Comparison of ENCODE assay signal across 12 cellular contexts in genomic region chr4:39030726-39031125, GRCh38. TPM values are rescaled to one million over a fixed set of nuclear protein-coding genes. Genes with fewer than 3 reads are reported as not detected.
DNase-seq lines count a peak whose midpoint lies in the region; ATAC-seq, FAIRE-seq and TF ChIP-seq lines count a peak whose summit lies in the region.
"Had no signal": no experiment of that assay in that cellular context is flagged by ENCODE, and none has a peak within 500 bp of the region (broad histone marks: within the 10 kb centered on the region; RNA-seq: fewer than 3 reads in every experiment).

No MANE protein-coding gene starts in this region.

- ATAC-seq in GM18870 (IDR thresholded peaks at IDR 0.05; ENCODE audit: unreplicated experiment) (peak; percentile 6), T-cell (replicated peaks in 1 of 4) (peak in 1 of 4 experiments; percentile 3), GM19035 (IDR thresholded peaks at IDR 0.05; ENCODE audit: unreplicated experiment) (no peak)

- CTCF ChIA-PET in T-cell (lab: Charles Lee), result interaction anchor here (0.6 to 4.5 kb wide), 6 partner anchors 14 to 271 kb away, joined by 3 to 28 read pairs (median 6); no protein-coding TSS in a partner anchor

- peaks cover 50 to 56% (median 51%) of the 10 kb centered on the region in 3 donors for H3K4me1 Mint-ChIP-seq in T-cell

- DNase-seq in T-cell (no peak), epithelial cell of prostate (ENCODE audit: low read depth, low spot score) (no peak), NCI-H1092 treated with DMSO at 0.1 percent for 48 hours (lab: John Stamatoyannopoulos, UW) (no peak), GM12892 (ENCODE audit: insufficient read length) (no peak), activated gamma-delta T cell treated with Interleukin-2 at 50 U/mL for 16 hours (no peak)
- DNase-seq: NCI-H187 treated with DMSO at 0.1 percent for 48 hours, Right ventricle myocardium superior, thyroid gland had no signal

- H2AFZ ChIP-seq in ACC112 (ENCODE audit: low read length, unreplicated experiment), result peak overlapping the region; percentile 84

- peaks cover 39% of the 10 kb centered on the region for H3K4me1 ChIP-seq in ACC112 (ENCODE audit: control insufficient read depth, insufficient read depth, low read length, unreplicated experiment)
- H3K4me1 ChIP-seq: thyroid gland had no signal

- peak overlapping the region; percentile 55 for H3K4me3 ChIP-seq in ACC112 (ENCODE audit: low read depth, low read length)
- H3K4me3 ChIP-seq: thyroid gland had no signal

- H3K27me3 ChIP-seq in ACC112 (ENCODE audit: insufficient read depth, low read length), result no peaks in the 10 kb centered on the region
- H3K27me3 ChIP-seq: thyroid gland had no signal

- H3K79me2 ChIP-seq in ACC112 (ENCODE audit: control insufficient read depth, insufficient read depth, low read length, unreplicated experiment), result no peaks in the 10 kb centered on the region

- no peak for TF ChIP-seq POLR2A in GM12892 (IDR thresholded peaks at IDR 0.05; ENCODE audit: low read depth, low read length)

- no peaks in the 10 kb centered on the region for H3K36me3 ChIP-seq in ACC112 (ENCODE audit: insufficient read depth, low read length)
- H3K36me3 ChIP-seq: thyroid gland had no signal

- POLR2A ChIA-PET in T-cell (lab: Charles Lee), result interaction anchor here (0.6 to 1.7 kb wide), 6 partner anchors 13 to 377 kb away, joined by 3 to 4 read pairs (median 4); no protein-coding TSS in a partner anchor

- H3K27me3 Mint-ChIP-seq in T-cell, result no peaks in the 10 kb centered on the region
- H3K27me3 Mint-ChIP-seq: dendritic cell treated with granulocyte-macrophage colony-stimulating factor and Interleukin-4, amounts not matched to agents 40 ng/mL and 50 ng/mL, for 4 days had no signal

- H3K27ac Mint-ChIP-seq in T-cell, result peak overlapping the region; percentile 53 to 86
- H3K27ac Mint-ChIP-seq: dendritic cell treated with granulocyte-macrophage colony-stimulating factor and Interleukin-4, amounts not matched to agents 40 ng/mL and 50 ng/mL, for 4 days had no signal

- peaks cover 2% of the 10 kb centered on the region for H3K36me3 Mint-ChIP-seq in T-cell

- H3K4me3 Mint-ChIP-seq in T-cell, result peak overlapping the region; percentile 78 to 81 (median 79)
- H3K4me3 Mint-ChIP-seq: dendritic cell treated with granulocyte-macrophage colony-stimulating factor and Interleukin-4, amounts not matched to agents 40 ng/mL and 50 ng/mL, for 4 days had no signal

- no peak for FAIRE-seq in GM12892 (lab: Jason Lieb, UNC)

- H3K9me3 Mint-ChIP-seq in T-cell, result no peaks in the 10 kb centered on the region
- H3K9me3 Mint-ChIP-seq: dendritic cell treated with granulocyte-macrophage colony-stimulating factor and Interleukin-4, amounts not matched to agents 40 ng/mL and 50 ng/mL, for 4 days had no signal

- H3K27ac ChIP-seq in ACC112 (ENCODE audit: low read depth, low read length) (peak overlapping the region; percentile 22; the same call in 1 of the 2 replicates), epithelial cell of prostate (peak overlapping the region; percentile 96)
- H3K27ac ChIP-seq: thyroid gland had no signal

RNA-seq across cellular contexts. Expression of gene TMEM156, which starts 1.5 kb away (rescaled TPM):
- total RNA-seq in T-cell, result 10 to 100 TPM in 3 of 5 donors, 1 to 10 TPM in 2; 7.5 to 23.1 (median 12.5) TPM
- polyA plus RNA-seq in GM12892 (2012; ENCODE audit: missing spikeins), result 26.1 TPM
- total RNA-seq: Right ventricle myocardium superior had no signal

RNA-seq across cellular contexts. Expression of gene KLHL5, which starts 31.3 kb away (rescaled TPM):
- total RNA-seq in T-cell, result 10 to 100 TPM; 17.1 to 26.3 (median 18.6) TPM
- 10.7 TPM for polyA plus RNA-seq in GM12892 (2012; ENCODE audit: missing spikeins)
